ENCODE assay signal across 8 cellular contexts in genomic region chr15:64095431-64095794, GRCh38. TPM values are rescaled to one million over a fixed set of nuclear protein-coding genes. Genes with fewer than 3 reads are reported as not detected.
DNase-seq lines count a peak whose midpoint lies in the region; ATAC-seq, FAIRE-seq and TF ChIP-seq lines count a peak whose summit lies in the region.

No MANE protein-coding gene starts in this region.

- H3K9ac ChIP-seq in HepG2 (ENCODE audit: insufficient read depth, low read depth, low read length): peak overlapping the region; percentile 85

- H3K36me3 ChIP-seq in HepG2 (replicated peaks in 1 of 2; ENCODE audit: control insufficient read depth in 1 of 2, insufficient read depth in 2 of 2, low read length in 2 of 2): no peaks in the 10 kb centered on the region; a peak in 1 of 5 replicates
- H3K36me3 ChIP-seq in testis (ENCODE audit: low read depth, missing control alignments): no peaks in the 10 kb centered on the region

- H3K79me2 ChIP-seq in HepG2 (ENCODE audit: insufficient read depth, low read length): peaks cover 64% of the 10 kb centered on the region

- no peaks in the 10 kb centered on the region for H3K27me3 Mint-ChIP-seq in activated CD4-positive, alpha-beta T cell treated with anti-CD3 and anti-CD28 coated beads, Interleukin-2, amount 10 ng/mL, durations not matched to agents 24 days and 14 days

- DNase-seq in activated CD4-positive, alpha-beta T cell treated with anti-CD3 and anti-CD28 coated beads, Interleukin-2, amount 10 ng/mL, durations not matched to agents 24 days and 14 days: peak; percentile 60
- no peak for DNase-seq in activated CD4-positive, alpha-beta T cell treated with anti-CD3 and anti-CD28 coated beads for 48 hours
- DNase-seq in HepG2 (ENCODE audit: low spot score) (no peak), testis (no peak), putamen (ENCODE audit: low spot score) (no peak), D721Med (ENCODE audit: insufficient read length, low spot score) (no peak), amygdala (lab: John Stamatoyannopoulos, UW) (no peak)

- peak overlapping the region; percentile 81 to 97 (median 95) for H3K4me3 ChIP-seq in HepG2 (replicated peaks in 1 of 3; ENCODE audit: insufficient read depth in 1 of 3, low read depth in 2 of 3, low read length in 3 of 3)
- H3K4me3 ChIP-seq in testis: peak overlapping the region; percentile 81 to 97

- intact Hi-C loops in activated CD4-positive, alpha-beta T cell treated with anti-CD3 and anti-CD28 coated beads, Interleukin-2, amount 10 ng/mL, durations not matched to agents 24 days and 14 days (cut with micrococcal nuclease): loop anchor here (10.0 kb wide), 3 partner anchors 289 to 1199 kb away; partner anchors contain the start of genes PCLAF, RNU5A-1, TRIP4 and USP3
- intact Hi-C loops in HepG2 (cut with micrococcal nuclease; ENCODE audit: unreplicated experiment) (no loop called here), testis (cut with DNase I; ENCODE audit: low total_unique reads) (loop anchor here (5.0 kb wide), 1 partner anchor 57 kb away; the partner anchor contains the start of gene SNX22)

- TF ChIP-seq RAD21 in HepG2 (CRISPR knock-in tag; IDR thresholded peaks at IDR 0.05): no peak

- peaks cover 5% of the 10 kb centered on the region for H4K20me1 ChIP-seq in HepG2 (ENCODE audit: insufficient read depth, low read length)

- FAIRE-seq in HepG2 (lab: Jason Lieb, UNC) (no peak), D721Med (lab: Jason Lieb, UNC) (no peak)

- H3K4me1 ChIP-seq in HepG2 (ENCODE audit: insufficient read depth, low read length) (peaks cover 56% of the 10 kb centered on the region), testis (peaks cover 25% of the 10 kb centered on the region)

- peak overlapping the region; percentile 98 for H3K4me3 Mint-ChIP-seq in activated CD4-positive, alpha-beta T cell treated with anti-CD3 and anti-CD28 coated beads, Interleukin-2, amount 10 ng/mL, durations not matched to agents 24 days and 14 days

- TF ChIP-seq EP300 in HepG2 (IDR thresholded peaks at IDR 0.05; ENCODE audit: low read depth in 2 of 2, low read length in 2 of 2): no peak
- TF ChIP-seq EP300 in HepG2 (CRISPR knock-in tag; IDR thresholded peaks at IDR 0.05; ENCODE audit: borderline replicate concordance): no peak

- peaks cover 57% of the 10 kb centered on the region for H3K4me1 Mint-ChIP-seq in activated CD4-positive, alpha-beta T cell treated with anti-CD3 and anti-CD28 coated beads, Interleukin-2, amount 10 ng/mL, durations not matched to agents 24 days and 14 days

- H3K36me3 Mint-ChIP-seq in activated CD4-positive, alpha-beta T cell treated with anti-CD3 and anti-CD28 coated beads, Interleukin-2, amount 10 ng/mL, durations not matched to agents 24 days and 14 days (ENCODE audit: low read depth): peaks cover 17% of the 10 kb centered on the region

- no peaks in the 10 kb centered on the region; a peak in 1 of 5 replicates for H3K27me3 ChIP-seq in HepG2 (ENCODE audit: control insufficient read depth in 1 of 2, insufficient read depth in 2 of 2, low read length in 2 of 2)
- H3K27me3 ChIP-seq in testis: no peaks in the 10 kb centered on the region

- H3K4me2 ChIP-seq in HepG2 (ENCODE audit: low read depth, low read length): peak overlapping the region; percentile 87

- H3K27ac Mint-ChIP-seq in activated CD4-positive, alpha-beta T cell treated with anti-CD3 and anti-CD28 coated beads, Interleukin-2, amount 10 ng/mL, durations not matched to agents 24 days and 14 days: peak overlapping the region; percentile 94

- no peak for ATAC-seq in HepG2

- POLR2A ChIA-PET in HepG2 (lab: Yijun Ruan, JAX): interaction anchor here (1.0 to 1.9 kb wide), 6 partner anchors 16 to 938 kb away, joined by 3 to 12 read pairs (median 6); partner anchors contain the start of genes PPIB and RPS27L

- H3K9me3 ChIP-seq in HepG2 (ENCODE audit: low read length) (no peaks in the 10 kb centered on the region), testis (no peaks in the 10 kb centered on the region)

- no peaks in the 10 kb centered on the region for H3K9me3 Mint-ChIP-seq in activated CD4-positive, alpha-beta T cell treated with anti-CD3 and anti-CD28 coated beads, Interleukin-2, amount 10 ng/mL, durations not matched to agents 24 days and 14 days

- in situ Hi-C loops in HepG2 (cut with HindIII; ENCODE audit: extremely low pct_ligation_motif_present, low pct_unique_long_range_greater_than_20kb): loop anchor here (5.0 kb wide), 1 partner anchor 57 kb away; the partner anchor contains the start of gene SNX22

- no TSS peak for BruUV-seq in HepG2 (replicated peaks; lab: Mats Ljungman, UMichigan)

- peak overlapping the region; percentile 39 for H2AFZ ChIP-seq in HepG2 (ENCODE audit: low read length)

- TF ChIP-seq CTCF in HepG2 (CRISPR knock-in tag; IDR thresholded peaks at IDR 0.05) (no peak), testis (IDR thresholded peaks at IDR 0.05) (no peak), D721Med (IDR thresholded peaks at IDR 0.05; ENCODE audit: insufficient read depth, missing control alignments) (no peak)

- TF ChIP-seq POLR2A in HepG2 (IDR thresholded peaks at IDR 0.05; ENCODE audit: insufficient read depth in 1 of 2, low read depth in 2 of 2, low read length in 2 of 2): no peak
- no peak for TF ChIP-seq POLR2A in testis (IDR thresholded peaks at IDR 0.05)

- CTCF ChIA-PET in HepG2 (lab: Yijun Ruan, JAX; ENCODE audit: low intra/inter-chr PET ratio, low total read pairs): interaction anchor here (1.4 kb wide), 1 partner anchor 58 kb away, joined by 4 read pairs; no protein-coding TSS in a partner anchor

- H3K27ac ChIP-seq in angular gyrus (ENCODE audit: low read depth, low read length): peak overlapping the region; percentile 82
- H3K27ac ChIP-seq in HepG2 (ENCODE audit: extremely low read length, insufficient read depth, low read length): peak overlapping the region; percentile 43
- H3K27ac ChIP-seq in testis: peak overlapping the region; percentile 79 to 90

- 25% methylated on average over 3 of the region's 4 CpGs for WGBS in HepG2 (ENCODE audit: low lambda C conversion rate)
- WGBS in testis, 2 donors: 22 to 37% methylated on average over 4 of the region's 4 CpGs

RNA-seq across cellular contexts. Expression of gene SNX1, which starts 0.4 kb away (rescaled TPM):
- 117 and 129 TPM in 2 replicates for total RNA-seq in activated CD4-positive, alpha-beta T cell treated with anti-CD3 and anti-CD28 coated beads, Interleukin-2, amount 10 ng/mL, durations not matched to agents 24 days and 14 days
- total RNA-seq in HepG2 (2016; rRNA removed; fragmentation: Illumina TruSeq; extraction: Trizol) (29.3 and 58.2 TPM in 2 replicates), testis (10 to 100 TPM; 79.1 to 86.0 TPM)
- total RNA-seq in HepG2 (2016; cell fraction: cytosol; rRNA removed; fragmentation: Illumina TruSeq; extraction: Trizol; ENCODE audit: low read depth): 12.4 and 14.5 TPM in 2 replicates
- 28.7 and 54.5 TPM in 2 replicates for total RNA-seq in HepG2 (2016; cell fraction: insoluble cytoplasmic fraction; rRNA removed; fragmentation: Illumina TruSeq; extraction: Trizol)
- 20.0 and 22.0 TPM in 2 replicates for total RNA-seq in HepG2 (2016; cell fraction: membrane; rRNA removed; fragmentation: Illumina TruSeq; extraction: Trizol)
- 37.1 and 41.6 TPM in 2 replicates for total RNA-seq in HepG2 (2016; cell fraction: nucleus; rRNA removed; fragmentation: Illumina TruSeq; extraction: Trizol)
- polyA plus RNA-seq in HepG2 (2011; rRNA removed) (60.1 and 63.5 TPM in 2 replicates), testis (ENCODE audit: insufficient read depth, low read depth, low replicate concordance) (93.1 TPM)
- 48.1 and 49.3 TPM in 2 replicates for polyA plus RNA-seq in HepG2 (2011; cell fraction: cytosol; rRNA removed)
- polyA plus RNA-seq in HepG2 (2011; cell fraction: nucleus; rRNA removed): 116 and 118 TPM in 2 replicates
- 46.7 and 52.1 TPM in 2 replicates for polyA plus RNA-seq in HepG2 (2012)
- 14.2 and 16.4 TPM in 2 replicates for polyA plus RNA-seq in HepG2 (2016; cell fraction: cytosol; fragmentation: Illumina TruSeq; extraction: Trizol; ENCODE audit: low read depth)
- 117 and 119 TPM in 2 replicates for polyA plus RNA-seq in HepG2 (2016; cell fraction: insoluble cytoplasmic fraction; fragmentation: Illumina TruSeq; extraction: Trizol; ENCODE audit: low read depth)
- polyA plus RNA-seq in HepG2 (2016; cell fraction: membrane; fragmentation: Illumina TruSeq; extraction: Trizol; ENCODE audit: low read depth): 22.7 and 27.4 TPM in 2 replicates
- 118 and 124 TPM in 2 replicates for polyA plus RNA-seq in HepG2 (2016; cell fraction: nucleus; fragmentation: Illumina TruSeq; extraction: Trizol; ENCODE audit: insufficient read depth, low read depth)
- polyA minus RNA-seq in HepG2 (2011; rRNA and poly(A)+ RNA removed; ENCODE audit: low replicate concordance): 89.7 and 117 TPM in 2 replicates
- 36.7 and 43.3 TPM in 2 replicates for polyA minus RNA-seq in HepG2 (2011; cell fraction: cytosol; rRNA and poly(A)+ RNA removed)
- polyA minus RNA-seq in HepG2 (2011; cell fraction: nucleus; rRNA and poly(A)+ RNA removed): 56.4 and 70.6 TPM in 2 replicates

RNA-seq across cellular contexts. Expression of gene CIAO2A, which starts 1.8 kb away (rescaled TPM):
- 72.3 and 73.0 TPM in 2 replicates for total RNA-seq in activated CD4-positive, alpha-beta T cell treated with anti-CD3 and anti-CD28 coated beads, Interleukin-2, amount 10 ng/mL, durations not matched to agents 24 days and 14 days
- total RNA-seq in HepG2 (2016; rRNA removed; fragmentation: Illumina TruSeq; extraction: Trizol): 100 and 114 TPM in 2 replicates
- 117 and 120 TPM in 2 replicates for total RNA-seq in HepG2 (2016; cell fraction: cytosol; rRNA removed; fragmentation: Illumina TruSeq; extraction: Trizol; ENCODE audit: low read depth)
- total RNA-seq in HepG2 (2016; cell fraction: insoluble cytoplasmic fraction; rRNA removed; fragmentation: Illumina TruSeq; extraction: Trizol): 104 and 128 TPM in 2 replicates
- total RNA-seq in HepG2 (2016; cell fraction: membrane; rRNA removed; fragmentation: Illumina TruSeq; extraction: Trizol): 188 and 189 TPM in 2 replicates
- 45.9 and 47.2 TPM in 2 replicates for total RNA-seq in HepG2 (2016; cell fraction: nucleus; rRNA removed; fragmentation: Illumina TruSeq; extraction: Trizol)
- polyA plus RNA-seq in HepG2 (2011; rRNA removed): 60.7 and 83.0 TPM in 2 replicates
- polyA plus RNA-seq in HepG2 (2011; cell fraction: cytosol; rRNA removed): 47.8 and 57.9 TPM in 2 replicates
- polyA plus RNA-seq in HepG2 (2011; cell fraction: nucleus; rRNA removed): 10.1 and 17.2 TPM in 2 replicates
- 66.7 and 86.2 TPM in 2 replicates for polyA plus RNA-seq in HepG2 (2012)
- 136 and 156 TPM in 2 replicates for polyA plus RNA-seq in HepG2 (2016; cell fraction: cytosol; fragmentation: Illumina TruSeq; extraction: Trizol; ENCODE audit: low read depth)
- 144 and 157 TPM in 2 replicates for polyA plus RNA-seq in HepG2 (2016; cell fraction: insoluble cytoplasmic fraction; fragmentation: Illumina TruSeq; extraction: Trizol; ENCODE audit: low read depth)
- 185 and 196 TPM in 2 replicates for polyA plus RNA-seq in HepG2 (2016; cell fraction: membrane; fragmentation: Illumina TruSeq; extraction: Trizol; ENCODE audit: low read depth)
- 78.4 and 88.1 TPM in 2 replicates for polyA plus RNA-seq in HepG2 (2016; cell fraction: nucleus; fragmentation: Illumina TruSeq; extraction: Trizol; ENCODE audit: insufficient read depth, low read depth)
- 5.8 and 12.6 TPM in 2 replicates for polyA minus RNA-seq in HepG2 (2011; rRNA and poly(A)+ RNA removed; ENCODE audit: low replicate concordance)
- polyA minus RNA-seq in HepG2 (2011; cell fraction: cytosol; rRNA and poly(A)+ RNA removed): 13.1 and 13.5 TPM in 2 replicates
- polyA minus RNA-seq in HepG2 (2011; cell fraction: nucleus; rRNA and poly(A)+ RNA removed): 11.3 and 13.7 TPM in 2 replicates
- total RNA-seq in testis: 10 to 100 TPM; 36.1 to 36.8 TPM
- polyA plus RNA-seq in testis (ENCODE audit: insufficient read depth, low read depth, low replicate concordance): 33.7 TPM

RNA-seq across cellular contexts. Expression of gene DAPK2, which starts 49.1 kb away (rescaled TPM):
- 3.7 and 4.3 TPM in 2 replicates for total RNA-seq in activated CD4-positive, alpha-beta T cell treated with anti-CD3 and anti-CD28 coated beads, Interleukin-2, amount 10 ng/mL, durations not matched to agents 24 days and 14 days
- total RNA-seq in HepG2 (2016; rRNA removed; fragmentation: Illumina TruSeq; extraction: Trizol) (0.14 and 0.33 TPM in 2 replicates), testis (1 to 10 TPM; 3.6 to 7.7 TPM)
- total RNA-seq in HepG2 (2016; cell fraction: cytosol; rRNA removed; fragmentation: Illumina TruSeq; extraction: Trizol; ENCODE audit: low read depth): not detected in 2 replicates
- total RNA-seq in HepG2 (2016; cell fraction: insoluble cytoplasmic fraction; rRNA removed; fragmentation: Illumina TruSeq; extraction: Trizol): 0.09 TPM in 1 of 2 replicates, not detected in the other
- total RNA-seq in HepG2 (2016; cell fraction: membrane; rRNA removed; fragmentation: Illumina TruSeq; extraction: Trizol): not detected in 2 replicates
- total RNA-seq in HepG2 (2016; cell fraction: nucleus; rRNA removed; fragmentation: Illumina TruSeq; extraction: Trizol): not detected in 2 replicates
- polyA plus RNA-seq in HepG2 (2011; rRNA removed) (0.63 and 1.3 TPM in 2 replicates), testis (ENCODE audit: insufficient read depth, low read depth, low replicate concordance) (5.9 TPM)
- 0.43 and 1.0 TPM in 2 replicates for polyA plus RNA-seq in HepG2 (2011; cell fraction: cytosol; rRNA removed)
- polyA plus RNA-seq in HepG2 (2011; cell fraction: nucleus; rRNA removed): 1.5 and 4.0 TPM in 2 replicates
- 1.0 and 1.1 TPM in 2 replicates for polyA plus RNA-seq in HepG2 (2012)
- polyA plus RNA-seq in HepG2 (2016; cell fraction: cytosol; fragmentation: Illumina TruSeq; extraction: Trizol; ENCODE audit: low read depth): not detected in 2 replicates
- 0.14 TPM in 1 of 2 replicates, not detected in the other for polyA plus RNA-seq in HepG2 (2016; cell fraction: insoluble cytoplasmic fraction; fragmentation: Illumina TruSeq; extraction: Trizol; ENCODE audit: low read depth)
- polyA plus RNA-seq in HepG2 (2016; cell fraction: membrane; fragmentation: Illumina TruSeq; extraction: Trizol; ENCODE audit: low read depth): not detected in 2 replicates
- polyA plus RNA-seq in HepG2 (2016; cell fraction: nucleus; fragmentation: Illumina TruSeq; extraction: Trizol; ENCODE audit: insufficient read depth, low read depth): 0.13 and 0.64 TPM in 2 replicates
- polyA minus RNA-seq in HepG2 (2011; rRNA and poly(A)+ RNA removed; ENCODE audit: low replicate concordance): 0.74 and 9.0 TPM in 2 replicates
- 0.69 and 0.97 TPM in 2 replicates for polyA minus RNA-seq in HepG2 (2011; cell fraction: cytosol; rRNA and poly(A)+ RNA removed)
- 1.5 and 2.6 TPM in 2 replicates for polyA minus RNA-seq in HepG2 (2011; cell fraction: nucleus; rRNA and poly(A)+ RNA removed)

RNA-seq across cellular contexts. Expression of gene SNX22, which starts 56.1 kb away (rescaled TPM):
- 0.96 and 1.1 TPM in 2 replicates for total RNA-seq in activated CD4-positive, alpha-beta T cell treated with anti-CD3 and anti-CD28 coated beads, Interleukin-2, amount 10 ng/mL, durations not matched to agents 24 days and 14 days
- total RNA-seq in HepG2 (2016; rRNA removed; fragmentation: Illumina TruSeq; extraction: Trizol): 3.1 and 5.5 TPM in 2 replicates
- 1.2 TPM in 2 replicates for total RNA-seq in HepG2 (2016; cell fraction: cytosol; rRNA removed; fragmentation: Illumina TruSeq; extraction: Trizol; ENCODE audit: low read depth)
- total RNA-seq in HepG2 (2016; cell fraction: insoluble cytoplasmic fraction; rRNA removed; fragmentation: Illumina TruSeq; extraction: Trizol): 3.8 and 4.8 TPM in 2 replicates
- total RNA-seq in HepG2 (2016; cell fraction: membrane; rRNA removed; fragmentation: Illumina TruSeq; extraction: Trizol): 1.7 and 2.0 TPM in 2 replicates
- total RNA-seq in HepG2 (2016; cell fraction: nucleus; rRNA removed; fragmentation: Illumina TruSeq; extraction: Trizol): 5.3 and 5.7 TPM in 2 replicates
- 2.3 and 2.4 TPM in 2 replicates for polyA plus RNA-seq in HepG2 (2011; rRNA removed)
- 1.00 and 1.3 TPM in 2 replicates for polyA plus RNA-seq in HepG2 (2011; cell fraction: cytosol; rRNA removed)
- 10.3 and 12.4 TPM in 2 replicates for polyA plus RNA-seq in HepG2 (2011; cell fraction: nucleus; rRNA removed)
- 2.3 and 2.6 TPM in 2 replicates for polyA plus RNA-seq in HepG2 (2012)
- 1.4 TPM in 2 replicates for polyA plus RNA-seq in HepG2 (2016; cell fraction: cytosol; fragmentation: Illumina TruSeq; extraction: Trizol; ENCODE audit: low read depth)
- polyA plus RNA-seq in HepG2 (2016; cell fraction: insoluble cytoplasmic fraction; fragmentation: Illumina TruSeq; extraction: Trizol; ENCODE audit: low read depth): 3.3 and 4.2 TPM in 2 replicates
- 1.9 and 2.2 TPM in 2 replicates for polyA plus RNA-seq in HepG2 (2016; cell fraction: membrane; fragmentation: Illumina TruSeq; extraction: Trizol; ENCODE audit: low read depth)
- 11.9 and 12.0 TPM in 2 replicates for polyA plus RNA-seq in HepG2 (2016; cell fraction: nucleus; fragmentation: Illumina TruSeq; extraction: Trizol; ENCODE audit: insufficient read depth, low read depth)
- 0.68 and 5.4 TPM in 2 replicates for polyA minus RNA-seq in HepG2 (2011; rRNA and poly(A)+ RNA removed; ENCODE audit: low replicate concordance)
- polyA minus RNA-seq in HepG2 (2011; cell fraction: cytosol; rRNA and poly(A)+ RNA removed): 0.40 and 1.1 TPM in 2 replicates
- polyA minus RNA-seq in HepG2 (2011; cell fraction: nucleus; rRNA and poly(A)+ RNA removed): 7.0 TPM in 2 replicates
- 1 to 10 TPM; 2.0 TPM for total RNA-seq in testis
- polyA plus RNA-seq in testis (ENCODE audit: insufficient read depth, low read depth, low replicate concordance): 1.9 TPM
